Comparison of ENCODE assay signal across 8 cellular contexts in genomic region chr15:89750560-89751542, GRCh38. TPM values are rescaled to one million over a fixed set of nuclear protein-coding genes. Genes with fewer than 3 reads are reported as not detected.
A peak's percentile ranks its signal among the peaks of the same experiment; 100 is the strongest.
DNase-seq lines count a peak whose midpoint lies in the region; ATAC-seq and TF ChIP-seq lines count a peak whose summit lies in the region.

TSS of gene MESP1 (minus strand) at chr15:89751249. CDS start at chr15:89751231, 18 bp downstream.

- H3K4me2 ChIP-seq in GM23248 (ENCODE audit: unreplicated experiment) (peak within 1 kb of the TSS; percentile 60), Karpas-422 (ENCODE audit: low read depth, low read length, poor library complexity, severe bottlenecking) (peak within 1 kb of the TSS; percentile 80)

- H2AFZ ChIP-seq in GM23248, result peak within 1 kb of the TSS; percentile 89
- peak within 1 kb of the TSS; percentile 99 for H2AFZ ChIP-seq in Karpas-422 (ENCODE audit: low read length)

- intact Hi-C loops in activated T-helper 1 cell treated with anti-CD3 and anti-CD28 coated beads, Interleukin-12 subunit alpha, Interleukin-12 subunit beta, Interleukin-2, Interleukin-4 antibody, amounts not matched to agents 30 ng/mL and 10 ng/mL and 1 ng/mL, durations not matched to agents 14 hours and 24 hours and 36 hours (cut with micrococcal nuclease), result loop anchor here (2.0 to 5.0 kb wide), 3 partner anchors 144 to 346 kb away; partner anchors contain the start of gene ZNF710
- intact Hi-C loops in natural killer cell (cut with micrococcal nuclease), result loop anchor here (1.0 kb wide), 1 partner anchor 11 kb away; no protein-coding TSS in a partner anchor

- H3K9ac ChIP-seq in GM23248, result peak within 1 kb of the TSS; percentile 72
- peak within 1 kb of the TSS; percentile 86 for H3K9ac ChIP-seq in Karpas-422 (ENCODE audit: low read length)

- peak; percentile 39 to 84 for TF ChIP-seq POLR2A in Peyer's patch (IDR thresholded peaks at IDR 0.05)

- H3K27ac Mint-ChIP-seq in activated T-helper 1 cell treated with anti-CD3 and anti-CD28 coated beads, Interleukin-12 subunit alpha, Interleukin-12 subunit beta, Interleukin-2, Interleukin-4 antibody, amounts not matched to agents 30 ng/mL and 10 ng/mL and 1 ng/mL, durations not matched to agents 14 hours and 24 hours and 36 hours, result peak within 1 kb of the TSS; percentile 23
- H3K27ac Mint-ChIP-seq in natural killer cell, result peak within 1 kb of the TSS in 1 of 2 donors; percentile 58

- H3K9me2 ChIP-seq in GM23248 (ENCODE audit: insufficient read depth), result no peaks in the 10 kb centered on the region
- no peaks in the 10 kb centered on the region for H3K9me2 ChIP-seq in Karpas-422 (replicated peaks; ENCODE audit: insufficient read depth, low read length)

- ATAC-seq in natural killer cell, result peak; percentile 92 to 94 (median 93)

- H3K36me3 ChIP-seq in GM23248 (ENCODE audit: low read depth) (no peaks in the 10 kb centered on the region), Karpas-422 (ENCODE audit: insufficient read depth, low read length) (no peaks in the 10 kb centered on the region), Peyer's patch (no peaks in the 10 kb centered on the region)

- H4K20me1 ChIP-seq in GM23248 (ENCODE audit: insufficient read depth) (no peaks in the 10 kb centered on the region), Karpas-422 (ENCODE audit: insufficient read depth, low read depth, low read length) (no peaks in the 10 kb centered on the region)

- peak within 1 kb of the TSS; percentile 83 for H3K4me3 ChIP-seq in GM23248
- H3K4me3 ChIP-seq in Karpas-422 (ENCODE audit: low read length), result peak within 1 kb of the TSS; percentile 78
- peak within 1 kb of the TSS; percentile 69 to 84 (median 77) for H3K4me3 ChIP-seq in Peyer's patch
- H3K4me3 ChIP-seq in fibroblast of mammary gland (ENCODE audit: control insufficient read depth, low read depth, low read length), result peak within 1 kb of the TSS; percentile 26

- in situ Hi-C loops in GM23248 (cut with MboI), result loop anchor here (5.0 to 25.0 kb wide), 2 partner anchors 126 to 311 kb away; no protein-coding TSS in a partner anchor

- H3K79me2 ChIP-seq in GM23248 (ENCODE audit: insufficient read depth) (no peaks in the 10 kb centered on the region), Karpas-422 (ENCODE audit: low read length) (no peaks in the 10 kb centered on the region)

- H3K4me1 Mint-ChIP-seq in activated T-helper 1 cell treated with anti-CD3 and anti-CD28 coated beads, Interleukin-12 subunit alpha, Interleukin-12 subunit beta, Interleukin-2, Interleukin-4 antibody, amounts not matched to agents 30 ng/mL and 10 ng/mL and 1 ng/mL, durations not matched to agents 14 hours and 24 hours and 36 hours (ENCODE audit: low read depth), result no peaks in the 10 kb centered on the region
- peaks cover 0 to 4% of the 10 kb centered on the region in 2 donors for H3K4me1 Mint-ChIP-seq in natural killer cell

- H3K27me3 ChIP-seq in GM23248 (replicated peaks; ENCODE audit: insufficient read depth) (peaks cover 11% of the 10 kb centered on the region; the same call in 1 of the 2 replicates), Karpas-422 (ENCODE audit: low read length) (no peaks in the 10 kb centered on the region), Peyer's patch (no peaks in the 10 kb centered on the region)

- DNase-seq in Daoy (ENCODE audit: low read depth) (peak; percentile 97), GM23248 (peak; percentile 97), Karpas-422 (peak; percentile 96), Peyer's patch (peak; percentile 84 to 97 (median 94)), fibroblast of mammary gland (ENCODE audit: low read depth) (peak; percentile 84), natural killer cell (peak; percentile 85)
- DNase-seq in activated T-helper 1 cell treated with anti-CD3 and anti-CD28 coated beads, Interleukin-12 subunit alpha, Interleukin-12 subunit beta, Interleukin-2, Interleukin-4 antibody, amounts not matched to agents 30 ng/mL and 10 ng/mL and 1 ng/mL, durations not matched to agents 14 hours and 24 hours and 36 hours (ENCODE audit: low spot score), result peak; percentile 84
- peak; percentile 59 to 85 (median 78) for DNase-seq in stimulated activated naive CD4-positive, alpha-beta T cell (lab: John Stamatoyannopoulos, UW)

- WGBS in GM23248 (ENCODE audit: low coverage in 1 of 2, low lambda C conversion rate in 2 of 2, missing lambda C conversion rate in 2 of 2), 2 experiments, result 4 to 5% methylated on average over 63 to 77 of the region's 114 CpGs

- TF ChIP-seq CTCF in Peyer's patch (IDR thresholded peaks at IDR 0.05) (peak in 5 of 6 experiments; percentile 65 to 98 (median 93)), fibroblast of mammary gland (conservative IDR thresholded peaks at IDR 0.05; ENCODE audit: control insufficient read depth, insufficient read depth, low read depth, low read length) (peak; percentile 48), natural killer cell (IDR thresholded peaks at IDR 0.05) (peak; percentile 75)

- peak within 1 kb of the TSS; percentile 84 for H3K4me3 Mint-ChIP-seq in activated T-helper 1 cell treated with anti-CD3 and anti-CD28 coated beads, Interleukin-12 subunit alpha, Interleukin-12 subunit beta, Interleukin-2, Interleukin-4 antibody, amounts not matched to agents 30 ng/mL and 10 ng/mL and 1 ng/mL, durations not matched to agents 14 hours and 24 hours and 36 hours
- peak within 1 kb of the TSS; percentile 85 for H3K4me3 Mint-ChIP-seq in natural killer cell

- H3K27me3 Mint-ChIP-seq in activated T-helper 1 cell treated with anti-CD3 and anti-CD28 coated beads, Interleukin-12 subunit alpha, Interleukin-12 subunit beta, Interleukin-2, Interleukin-4 antibody, amounts not matched to agents 30 ng/mL and 10 ng/mL and 1 ng/mL, durations not matched to agents 14 hours and 24 hours and 36 hours (ENCODE audit: insufficient read depth), result peaks cover 29% of the 10 kb centered on the region
- peaks cover 0 to 7% of the 10 kb centered on the region in 2 donors for H3K27me3 Mint-ChIP-seq in natural killer cell (ENCODE audit: low read depth in 2 of 2)

- H3K36me3 Mint-ChIP-seq in activated T-helper 1 cell treated with anti-CD3 and anti-CD28 coated beads, Interleukin-12 subunit alpha, Interleukin-12 subunit beta, Interleukin-2, Interleukin-4 antibody, amounts not matched to agents 30 ng/mL and 10 ng/mL and 1 ng/mL, durations not matched to agents 14 hours and 24 hours and 36 hours (ENCODE audit: low read depth), result no peaks in the 10 kb centered on the region
- no peaks in the 10 kb centered on the region for H3K36me3 Mint-ChIP-seq in natural killer cell

- H3K4me1 ChIP-seq in GM23248 (ENCODE audit: insufficient read depth), result no peaks in the 10 kb centered on the region
- peaks cover 18% of the 10 kb centered on the region for H3K4me1 ChIP-seq in Karpas-422 (ENCODE audit: low read length)
- peaks cover 0 to 20% (median 8%) of the 10 kb centered on the region in 4 donors for H3K4me1 ChIP-seq in Peyer's patch

- H3K9me3 Mint-ChIP-seq in activated T-helper 1 cell treated with anti-CD3 and anti-CD28 coated beads, Interleukin-12 subunit alpha, Interleukin-12 subunit beta, Interleukin-2, Interleukin-4 antibody, amounts not matched to agents 30 ng/mL and 10 ng/mL and 1 ng/mL, durations not matched to agents 14 hours and 24 hours and 36 hours, result no peaks in the 10 kb centered on the region
- no peaks in the 10 kb centered on the region for H3K9me3 Mint-ChIP-seq in natural killer cell

- no peaks in the 10 kb centered on the region for H3F3A ChIP-seq in GM23248 (ENCODE audit: insufficient read depth)

- no peaks in the 10 kb centered on the region for H3K9me3 ChIP-seq in GM23248 (ENCODE audit: low read depth)
- no peaks in the 10 kb centered on the region for H3K9me3 ChIP-seq in Karpas-422 (ENCODE audit: low read length)
- no peaks in the 10 kb centered on the region for H3K9me3 ChIP-seq in Peyer's patch

- no peak within 1 kb of the TSS for H3K27ac ChIP-seq in GM23248
- H3K27ac ChIP-seq in Karpas-422 (ENCODE audit: low read length), result no peak within 1 kb of the TSS
- H3K27ac ChIP-seq in Peyer's patch, result peak within 1 kb of the TSS; percentile 1 to 75 (median 50)

RNA-seq across cellular contexts. Expression of gene MESP1, which starts in this region (rescaled TPM):
- total RNA-seq in Daoy (2014; rRNA removed; shearing (Covaris generic)), result 1.2 and 1.5 TPM in 2 replicates
- total RNA-seq in GM23248 (2014; rRNA removed; shearing (Covaris generic)), result not detected in 2 replicates
- polyA plus RNA-seq in GM23248 (2016; fragmentation: Nextera tagmentation; extraction: Ambion mirVana), result 0.48 and 0.63 TPM in 2 replicates
- 0.14 TPM in 1 of 2 replicates, not detected in the other for total RNA-seq in Karpas-422 (2014; rRNA removed; shearing (Covaris generic); ENCODE audit: low replicate concordance)
- total RNA-seq in Peyer's patch (1 to 10 TPM in 2 of 4 donors, under 1 TPM in 1, not detected in 1; 0.95 to 6.6 (median 1.6) TPM), natural killer cell (1 to 10 TPM in 2 of 3 donors, under 1 TPM in 1; 0.45 to 2.9 (median 2.5) TPM)
- total RNA-seq in activated T-helper 1 cell treated with anti-CD3 and anti-CD28 coated beads, Interleukin-12 subunit alpha, Interleukin-12 subunit beta, Interleukin-2, Interleukin-4 antibody, amounts not matched to agents 30 ng/mL and 10 ng/mL and 1 ng/mL, durations not matched to agents 14 hours and 24 hours and 36 hours, result 4.6 and 6.6 TPM in 2 replicates

Comparison
In these comparisons a context has a peak if more than half of its experiments do, and no peak if none do; other contexts are left out.
1. Peak in DNase-seq, H3K4me3 ChIP-seq, H3K9ac ChIP-seq and H3K4me2 ChIP-seq in GM23248; RNA of the gene not detected or under 1 TPM.
2. Peak in DNase-seq, H3K4me3 ChIP-seq, H3K9ac ChIP-seq and H3K4me2 ChIP-seq in Karpas-422; RNA of the gene not detected or under 1 TPM.
3. H3K27ac ChIP-seq: peak in Peyer's patch (4 of 4); none in GM23248 (single experiment) and Karpas-422 (single experiment).
4. H3K4me3 ChIP-seq: peak in every context shown above with its lines; median percentile 83 in GM23248; 78 in Karpas-422; 77 in Peyer's patch; 26 in fibroblast of mammary gland.
5. Peak in every context shown above with its lines, with median percentiles within 50 percentile points of each other: DNase-seq and CTCF ChIP-seq.